Comparison of ENCODE assay signal across 8 cellular contexts in genomic region chr15:34209421-34210282, GRCh38. TPM values are rescaled to one million over a fixed set of nuclear protein-coding genes. Genes with fewer than 3 reads are reported as not detected.
DNase-seq lines count a peak whose midpoint lies in the region; ATAC-seq and TF ChIP-seq lines count a peak whose summit lies in the region.

A gene with protein sequence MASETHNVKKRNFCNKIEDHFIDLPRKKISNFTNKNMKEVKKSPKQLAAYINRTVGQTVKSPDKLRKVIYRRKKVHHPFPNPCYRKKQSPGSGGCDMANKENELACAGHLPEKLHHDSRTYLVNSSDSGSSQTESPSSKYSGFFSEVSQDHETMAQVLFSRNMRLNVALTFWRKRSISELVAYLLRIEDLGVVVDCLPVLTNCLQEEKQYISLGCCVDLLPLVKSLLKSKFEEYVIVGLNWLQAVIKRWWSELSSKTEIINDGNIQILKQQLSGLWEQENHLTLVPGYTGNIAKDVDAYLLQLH (minus strand): TSS chr15:34210096. CDS start chr15:34163676, 46,420 bp downstream.

- peaks cover 0 to 17% (median 10%) of the 10 kb centered on the region in 12 donors for H3K4me1 ChIP-seq in heart left ventricle
- H3K4me1 ChIP-seq in upper lobe of left lung: peaks cover 7 to 21% (median 10%) of the 10 kb centered on the region in 4 donors

- H3K9me3 ChIP-seq in heart left ventricle (no peaks in the 10 kb centered on the region), upper lobe of left lung (peaks cover 0 to 3% (median 0%) of the 10 kb centered on the region in 4 donors)

- peak within 1 kb of the TSS; percentile 82 for H3K27ac Mint-ChIP-seq in activated naive CD8-positive, alpha-beta T cell treated with anti-CD3 and anti-CD28 coated beads, Interleukin-2, amount 50 U/mL, for 24 hours

- H3K27me3 ChIP-seq in heart left ventricle: no peaks in the 10 kb centered on the region
- no peaks in the 10 kb centered on the region for H3K27me3 ChIP-seq in upper lobe of left lung

- DNase-seq in NCI-H1417 treated with DMSO at 0.1 percent for 48 hours (lab: John Stamatoyannopoulos, UW) (peak; percentile 81), SW480 (ENCODE audit: low spot score) (peak; percentile 85), heart left ventricle (peak; percentile 95 to 99 (median 97)), posterior cingulate gyrus (peak; percentile 89 to 99 (median 96)), upper lobe of left lung (peak; percentile 96 to 100)
- DNase-seq in activated naive CD8-positive, alpha-beta T cell treated with anti-CD3 and anti-CD28 coated beads, Interleukin-2, amount 50 U/mL, for 24 hours: peak; percentile 100

- peaks cover 28% of the 10 kb centered on the region for H3K4me1 Mint-ChIP-seq in activated naive CD8-positive, alpha-beta T cell treated with anti-CD3 and anti-CD28 coated beads, Interleukin-2, amount 50 U/mL, for 24 hours

- TF ChIP-seq CTCF in GM12875 (IDR thresholded peaks at IDR 0.05; ENCODE audit: borderline replicate concordance, insufficient read depth, low read depth, low read length): peak; percentile 81
- TF ChIP-seq CTCF in heart left ventricle (IDR thresholded peaks at IDR 0.05): peak; percentile 88 to 99 (median 97)
- TF ChIP-seq CTCF in upper lobe of left lung (IDR thresholded peaks at IDR 0.05): peak; percentile 89 to 97 (median 96)

- H3K36me3 Mint-ChIP-seq in activated naive CD8-positive, alpha-beta T cell treated with anti-CD3 and anti-CD28 coated beads, Interleukin-2, amount 50 U/mL, for 24 hours (ENCODE audit: low read depth): peaks cover 9% of the 10 kb centered on the region

- peak within 1 kb of the TSS; percentile 87 for H3K4me3 Mint-ChIP-seq in activated naive CD8-positive, alpha-beta T cell treated with anti-CD3 and anti-CD28 coated beads, Interleukin-2, amount 50 U/mL, for 24 hours

- TF ChIP-seq POLR2A in heart left ventricle (IDR thresholded peaks at IDR 0.05) (peak in 1 of 2 donors; percentile 95), upper lobe of left lung (IDR thresholded peaks at IDR 0.05) (peak; percentile 28 to 96 (median 86))

- no peak for TF ChIP-seq EP300 in upper lobe of left lung (IDR thresholded peaks at IDR 0.05)

- H3K36me3 ChIP-seq in heart left ventricle (peaks cover 0 to 4% (median 0%) of the 10 kb centered on the region in 9 donors), upper lobe of left lung (peaks cover 0 to 12% (median 0%) of the 10 kb centered on the region in 4 donors)

- intact Hi-C loops in heart left ventricle (cut with DNase I) (loop anchor here in 9 of 10 donors (1.0 to 10.0 kb wide), 9 partner anchors 15 to 475 kb away; partner anchors contain the start of genes EMC7 (in 4 of the 9) and PGBD4 (in 3 of the 9)), posterior cingulate gyrus (cut with DNase I) (loop anchor here (1.0 to 5.0 kb wide), 2 partner anchors 97 to 147 kb away; no protein-coding TSS in a partner anchor)

- peak within 1 kb of the TSS; percentile 74 for H3K4me3 ChIP-seq in GM12875 (ENCODE audit: low read depth, low read length)
- peak within 1 kb of the TSS; percentile 45 to 97 (median 73) for H3K4me3 ChIP-seq in heart left ventricle
- H3K4me3 ChIP-seq in upper lobe of left lung: peak within 1 kb of the TSS; percentile 12 to 79 (median 74)

- no peaks in the 10 kb centered on the region for H3K27me3 Mint-ChIP-seq in activated naive CD8-positive, alpha-beta T cell treated with anti-CD3 and anti-CD28 coated beads, Interleukin-2, amount 50 U/mL, for 24 hours

- ATAC-seq in HG02798 (IDR thresholded peaks at IDR 0.05; ENCODE audit: poor library complexity, unreplicated experiment) (peak; percentile 89), heart left ventricle (peak; percentile 97 to 100 (median 100)), upper lobe of left lung (ENCODE audit: low FRiP score in 2 of 2) (peak; percentile 99)
- ATAC-seq in activated naive CD8-positive, alpha-beta T cell treated with anti-CD3 and anti-CD28 coated beads, Interleukin-2, amount 50 U/mL, for 24 hours: peak; percentile 91

- H3K9me3 Mint-ChIP-seq in activated naive CD8-positive, alpha-beta T cell treated with anti-CD3 and anti-CD28 coated beads, Interleukin-2, amount 50 U/mL, for 24 hours: no peaks in the 10 kb centered on the region

- peak within 1 kb of the TSS; percentile 68 to 90 (median 82) for H3K27ac ChIP-seq in heart left ventricle
- H3K27ac ChIP-seq in upper lobe of left lung: peak within 1 kb of the TSS; percentile 83 to 95 (median 86)

- WGBS in heart left ventricle, 4 donors: 0 to 2% (median 0%) methylated on average over 28 to 81 of the region's 81 CpGs
- WGBS in upper lobe of left lung, 2 donors: 0% methylated on average over 18 to 22 of the region's 81 CpGs

RNA-seq across cellular contexts. Expression of the gene that starts here (rescaled TPM):
- total RNA-seq in heart left ventricle (10 to 100 TPM; 10.1 to 21.7 (median 15.8) TPM), upper lobe of left lung (10 to 100 TPM; 26.5 to 71.2 (median 55.2) TPM)
- polyA plus RNA-seq in heart left ventricle: 10 to 100 TPM; 14.6 to 15.0 TPM

Comparison
In these comparisons a context has a peak if more than half of its experiments do, and no peak if none do; other contexts are left out.
1. Peak in every context shown above with its lines: DNase-seq, ATAC-seq, H3K4me3 ChIP-seq and H3K27ac ChIP-seq.